ENCODE assay signal across 14 cellular contexts in the genomic region with DNA sequence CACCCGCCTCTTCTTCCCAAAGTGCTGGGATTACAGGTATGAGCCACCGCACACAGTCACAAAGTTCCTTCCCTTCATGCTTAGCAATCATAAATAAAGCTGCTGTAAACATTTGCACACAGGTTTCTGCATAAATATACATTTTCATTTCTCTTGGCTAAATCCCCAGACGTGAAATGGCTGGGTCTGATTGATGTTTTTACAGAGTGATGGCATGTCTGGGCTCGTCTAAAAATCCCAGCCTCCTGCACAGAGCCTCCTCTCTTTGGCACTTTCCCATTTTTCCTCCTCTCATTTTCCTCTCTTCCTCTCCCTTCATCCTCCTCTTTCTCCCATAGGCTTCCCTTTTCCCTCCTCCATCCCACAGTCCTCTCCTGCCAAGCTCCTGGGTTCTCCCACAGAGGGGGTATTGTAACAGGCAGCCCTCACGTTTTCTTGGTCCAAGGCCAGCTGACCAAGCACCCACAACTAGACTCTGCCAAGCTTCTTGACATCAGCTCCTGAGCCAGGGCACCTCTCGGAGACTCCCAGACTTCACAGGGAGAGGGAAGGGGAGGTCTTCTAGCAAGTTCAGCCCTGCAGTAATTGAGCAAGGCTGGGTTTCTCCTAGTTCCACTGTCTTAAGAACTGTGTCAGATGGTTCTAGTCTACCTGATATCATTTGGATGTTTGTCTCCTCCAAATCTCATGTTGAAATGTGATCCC. TPM values are rescaled to one million over a fixed set of nuclear protein-coding genes. Genes with fewer than 3 reads are reported as not detected.
"Had no signal": no experiment of that assay in that cellular context is flagged by ENCODE, and none has a peak within 500 bp of the region (broad histone marks: within the 10 kb centered on the region; RNA-seq: fewer than 3 reads in every experiment).

No MANE protein-coding gene starts in this region.

- H3K4me1 Mint-ChIP-seq: nephron had no signal

- DNase-seq: activated CD4-positive, alpha-beta memory T cell treated with anti-CD3 and anti-CD28 coated beads for 36 hours; activated gamma-delta T cell treated with Interleukin-2 at 50 U/mL for 16 hours; activated T-cell treated with anti-CD3 and anti-CD28 coated beads, Interleukin-2, amount 50 U/mL, for 48 hours; aorta; cortex of kidney; effector CD8-positive, alpha-beta T cell; foreskin fibroblast; stimulated activated CD4-positive, alpha-beta T cell treated with anti-CD3 and anti-CD28 coated beads, Interleukin-4, amount 100 ng/mL, for 1 hour; stimulated activated CD8-positive, alpha-beta memory T cell treated with anti-CD3 and anti-CD28 coated beads, Interleukin-4, amount 100 ng/mL, for 48 hours; stimulated activated naive CD8-positive, alpha-beta T cell treated with anti-CD3 and anti-CD28 coated beads, Interleukin-15, Interleukin-2, amounts not matched to agents 100 U/mL and 50 U/mL, for 24 hours had no signal

- H3K36me3 Mint-ChIP-seq: activated CD4-positive, alpha-beta memory T cell treated with anti-CD3 and anti-CD28 coated beads for 36 hours had no signal

- H3K27ac Mint-ChIP-seq: activated CD4-positive, alpha-beta memory T cell treated with anti-CD3 and anti-CD28 coated beads for 36 hours; nephron had no signal

- H3K27ac ChIP-seq: epithelial cell of prostate, VCaP had no signal

- H3K4me3 Mint-ChIP-seq: activated CD4-positive, alpha-beta memory T cell treated with anti-CD3 and anti-CD28 coated beads for 36 hours; nephron had no signal

- H3K9me3 Mint-ChIP-seq: nephron had no signal

- ATAC-seq: stimulated activated naive CD8-positive, alpha-beta T cell treated with anti-CD3 and anti-CD28 coated beads, Interleukin-15, Interleukin-2, amounts not matched to agents 100 U/mL and 50 U/mL, for 24 hours had no signal

RNA-seq across cellular contexts. Expression of gene PLA2G4E, which starts 10.5 kb away (rescaled TPM):
- total RNA-seq: activated CD4-positive, alpha-beta memory T cell treated with anti-CD3 and anti-CD28 coated beads for 36 hours; aorta; temporal lobe had no signal
- polyA plus RNA-seq: aorta had no signal
